In genomic region chr5:132262882-132263547, GRCh38 we compare ENCODE assay signal across 14 cellular contexts. TPM values are rescaled to one million over a fixed set of nuclear protein-coding genes. Genes with fewer than 3 reads are reported as not detected.
A peak's percentile ranks its signal among the peaks of the same experiment; 100 is the strongest.
DNase-seq lines count a peak whose midpoint lies in the region; ATAC-seq and TF ChIP-seq lines count a peak whose summit lies in the region.
"Had no signal": no experiment of that assay in that cellular context is flagged by ENCODE, and none has a peak within 500 bp of the region (broad histone marks: within the 10 kb centered on the region; RNA-seq: fewer than 3 reads in every experiment).

No MANE protein-coding gene starts in this region.

- no peaks in the 10 kb centered on the region for H3K9me3 ChIP-seq in left ventricle myocardium inferior (replicated peaks)
- no peaks in the 10 kb centered on the region for H3K9me3 ChIP-seq in esophagus muscularis mucosa
- no peaks in the 10 kb centered on the region for H3K9me3 ChIP-seq in trophoblast cell (ENCODE audit: insufficient read depth, low read depth, low read length)
- no peaks in the 10 kb centered on the region for H3K9me3 ChIP-seq in uterus

- H2BK5ac ChIP-seq in trophoblast cell (ENCODE audit: low read depth, low read length, poor library complexity): no peak overlapping the region

- no peak overlapping the region for H2BK12ac ChIP-seq in trophoblast cell (ENCODE audit: low read length)

- no peak overlapping the region for H3K14ac ChIP-seq in trophoblast cell (ENCODE audit: low read length)

- H4K91ac ChIP-seq in trophoblast cell (ENCODE audit: low read depth, low read length): no peak overlapping the region

- TF ChIP-seq CTCF in left ventricle myocardium inferior (IDR thresholded peaks at IDR 0.05; ENCODE audit: borderline replicate concordance) (no peak), esophagus muscularis mucosa (IDR thresholded peaks at IDR 0.05) (no peak), uterus (IDR thresholded peaks at IDR 0.05) (no peak)

- H3K4me3 ChIP-seq in left ventricle myocardium inferior: no peak overlapping the region
- no peak overlapping the region for H3K4me3 ChIP-seq in esophagus muscularis mucosa
- no peak overlapping the region for H3K4me3 ChIP-seq in trophoblast cell (ENCODE audit: low read depth, low read length)
- no peak overlapping the region for H3K4me3 ChIP-seq in uterus
- H3K4me3 ChIP-seq: neural progenitor cell had no signal

- H3K27me3 ChIP-seq in left ventricle myocardium inferior (ENCODE audit: low read depth) (no peaks in the 10 kb centered on the region), esophagus muscularis mucosa (no peaks in the 10 kb centered on the region), trophoblast cell (ENCODE audit: insufficient read depth, low read length) (no peaks in the 10 kb centered on the region), uterus (no peaks in the 10 kb centered on the region)

- no peak overlapping the region for H2AFZ ChIP-seq in trophoblast cell (ENCODE audit: insufficient read depth, low read length, poor library complexity)
- H2AFZ ChIP-seq: neural progenitor cell had no signal

- no peak overlapping the region for H4K12ac ChIP-seq in trophoblast cell (ENCODE audit: low read depth, low read length)

- peaks cover 81% of the 10 kb centered on the region for H3K4me1 ChIP-seq in left ventricle myocardium inferior
- peaks cover 68 to 100% (median 98%) of the 10 kb centered on the region in 4 donors for H3K4me1 ChIP-seq in esophagus muscularis mucosa
- peaks cover 27 to 33% of the 10 kb centered on the region in 2 experiments for H3K4me1 ChIP-seq in trophoblast cell (ENCODE audit: control insufficient read depth in 1 of 2, insufficient read depth in 2 of 2, low read length in 2 of 2)
- H3K4me1 ChIP-seq in uterus: peaks cover 40 to 62% of the 10 kb centered on the region in 2 donors

- no peak overlapping the region for H2BK120ac ChIP-seq in trophoblast cell (ENCODE audit: insufficient read depth, low read length, poor library complexity)

- TF ChIP-seq EP300 in esophagus muscularis mucosa (IDR thresholded peaks at IDR 0.05): no peak

- H3K18ac ChIP-seq in trophoblast cell (ENCODE audit: low read length): no peak overlapping the region

- peak overlapping the region; percentile 81 for H3K27ac ChIP-seq in left ventricle myocardium inferior (replicated peaks)
- H3K27ac ChIP-seq in esophagus muscularis mucosa (replicated peaks in 1 of 4): peak overlapping the region; percentile 99 to 100 (median 99)
- no peak overlapping the region for H3K27ac ChIP-seq in trophoblast cell (ENCODE audit: low read depth, low read length)
- H3K27ac ChIP-seq in uterus: peak overlapping the region; percentile 96 to 99
- H3K27ac ChIP-seq: neural progenitor cell had no signal

- WGBS in esophagus muscularis mucosa: 100% methylated on average over 2 of the region's 2 CpGs
- no CpG with 5 or more reads among the region's 2 CpGs for WGBS in trophoblast cell (ENCODE audit: extremely low coverage, insufficient coverage, insufficient read length)

- ATAC-seq in left ventricle myocardium superior (no peak), GM21825 (IDR thresholded peaks at IDR 0.05; ENCODE audit: unreplicated experiment) (no peak), GM19397 (IDR thresholded peaks at IDR 0.05; ENCODE audit: unreplicated experiment) (no peak)

- TF ChIP-seq POLR2A in esophagus muscularis mucosa (IDR thresholded peaks at IDR 0.05; ENCODE audit: low read depth) (no peak), uterus (IDR thresholded peaks at IDR 0.05) (no peak)

- H3K4me2 ChIP-seq in trophoblast cell (ENCODE audit: low read length): no peak overlapping the region
- H3K4me2 ChIP-seq: neural progenitor cell had no signal

- no peak overlapping the region for H3K9ac ChIP-seq in trophoblast cell (ENCODE audit: low read length)
- H3K9ac ChIP-seq: neural progenitor cell had no signal

- no peak overlapping the region for H3K4ac ChIP-seq in trophoblast cell (ENCODE audit: low read depth, low read length)

- no peaks in the 10 kb centered on the region for H3K79me2 ChIP-seq in trophoblast cell (ENCODE audit: control insufficient read depth, insufficient read depth, low read length, poor library complexity)

- no peak overlapping the region for H4K8ac ChIP-seq in trophoblast cell (ENCODE audit: low read depth, low read length)

- H3K36me3 ChIP-seq in left ventricle myocardium inferior (no peaks in the 10 kb centered on the region), esophagus muscularis mucosa (peaks cover 0 to 36% (median 24%) of the 10 kb centered on the region in 4 donors), trophoblast cell (ENCODE audit: control insufficient read depth in 1 of 2, insufficient read depth in 2 of 2, low read length in 2 of 2) (peaks cover 4 to 9% of the 10 kb centered on the region in 2 experiments), uterus (no peaks in the 10 kb centered on the region)
- H3K36me3 ChIP-seq: neural progenitor cell had no signal

- DNase-seq in left ventricle myocardium inferior (no peak), left ventricle myocardium superior (no peak), esophagus muscularis mucosa (ENCODE audit: extremely low spot score) (peak; percentile 55), trophoblast cell (peak; percentile 38 to 59), uterus (peak in 1 of 2 donors; percentile 12), NCI-H526 treated with DMSO at 0.1 percent for 48 hours (lab: John Stamatoyannopoulos, UW) (no peak)
- DNase-seq: activated CD4-positive, alpha-beta T cell treated with anti-CD3 and anti-CD28 coated beads for 4 hours; activated T-cell treated with anti-CD3 and anti-CD28 coated beads, Interleukin-2, amount 50 U/mL, for 1 hour; MM.1S; NCI-H2081 treated with DMSO at 0.1 percent for 48 hours; T-helper 17 cell had no signal

- intact Hi-C loops in left ventricle myocardium inferior (cut with micrococcal nuclease) (no loop called here), left ventricle myocardium superior (cut with micrococcal nuclease) (no loop called here), esophagus muscularis mucosa (cut with DNase I) (no loop called here), uterus (cut with DNase I; ENCODE audit: low total_unique reads) (no loop called here)

- H3K79me1 ChIP-seq in trophoblast cell (ENCODE audit: low read length): peaks cover 4% of the 10 kb centered on the region

- no peak overlapping the region for H2AK5ac ChIP-seq in trophoblast cell (ENCODE audit: low read length)

- H3K23ac ChIP-seq in trophoblast cell (ENCODE audit: low read length): no peak overlapping the region

RNA-seq across cellular contexts. Expression of gene PDLIM4, which starts 5.5 kb away (rescaled TPM):
- 4.8 TPM for total RNA-seq in left ventricle myocardium inferior
- 3.8 TPM for total RNA-seq in left ventricle myocardium superior
- 100 to 1,000 TPM in 3 of 4 donors, 10 to 100 TPM in 1; 59.4 to 199 (median 134) TPM for total RNA-seq in esophagus muscularis mucosa
- 15.8 and 16.7 TPM in 2 replicates for polyA plus RNA-seq in trophoblast cell (2013)
- 100 to 1,000 TPM in 1 of 4 donors, 10 to 100 TPM in 3; 14.1 to 148 (median 45.3) TPM for total RNA-seq in uterus
- total RNA-seq: T-helper 17 cell had no signal

RNA-seq across cellular contexts. Expression of gene SLC22A4, which starts 31.2 kb away (rescaled TPM):
- total RNA-seq in left ventricle myocardium inferior (2.0 TPM), left ventricle myocardium superior (1.6 TPM), esophagus muscularis mucosa (1 to 10 TPM in 2 of 4 donors, under 1 TPM in 2; 0.42 to 1.7 (median 1.0) TPM), uterus (1 to 10 TPM in 3 of 4 donors, under 1 TPM in 1; 0.26 to 4.5 (median 2.3) TPM)
- polyA plus RNA-seq in trophoblast cell (2013): 0.26 and 0.28 TPM in 2 replicates

RNA-seq across cellular contexts. Expression of gene P4HA2, which starts 35.4 kb away (rescaled TPM):
- total RNA-seq in left ventricle myocardium inferior (80.5 TPM), left ventricle myocardium superior (78.4 TPM), esophagus muscularis mucosa (10 to 100 TPM; 28.8 to 44.7 (median 30.8) TPM), uterus (100 to 1,000 TPM in 1 of 4 donors, 10 to 100 TPM in 3; 19.4 to 112 (median 85.2) TPM)
- 31.5 and 32.0 TPM in 2 replicates for polyA plus RNA-seq in trophoblast cell (2013)

Comparison
In these comparisons a context has a peak if more than half of its experiments do, and no peak if none do; other contexts are left out.
1. DNase-seq: peak in esophagus muscularis mucosa (single experiment) and trophoblast cell (2 of 2); none in left ventricle myocardium inferior (single experiment), left ventricle myocardium superior (single experiment) and NCI-H526 treated with DMSO at 0.1 percent for 48 hours (single experiment).